ENCODE assay signal across 10 cellular contexts in genomic region chr6:53326372-53327016, GRCh38. TPM values are rescaled to one million over a fixed set of nuclear protein-coding genes. Genes with fewer than 3 reads are reported as not detected.
A peak's percentile ranks its signal among the peaks of the same experiment; 100 is the strongest.
DNase-seq lines count a peak whose midpoint lies in the region; ATAC-seq and TF ChIP-seq lines count a peak whose summit lies in the region.
"Had no signal": no experiment of that assay in that cellular context is flagged by ENCODE, and none has a peak within 500 bp of the region (broad histone marks: within the 10 kb centered on the region; RNA-seq: fewer than 3 reads in every experiment).

No MANE protein-coding gene starts in this region.

- H3K36me3 ChIP-seq in Karpas-422 (ENCODE audit: insufficient read depth, low read length) = no peaks in the 10 kb centered on the region

- H3K9me3 ChIP-seq in Karpas-422 (ENCODE audit: low read length) = no peaks in the 10 kb centered on the region

- no peak overlapping the region for H3K4me2 ChIP-seq in Karpas-422 (ENCODE audit: low read depth, low read length, poor library complexity, severe bottlenecking)

- ATAC-seq in GM19395 (IDR thresholded peaks at IDR 0.05; ENCODE audit: unreplicated experiment) = no peak
- ATAC-seq: activated CD4-positive, CD25-positive, alpha-beta regulatory T cell treated with anti-CD3 and anti-CD28 coated beads, Interleukin-2, amount 50 U/mL, for 24 hours had no signal

- H3K27ac ChIP-seq in Karpas-422 (ENCODE audit: low read length) = no peak overlapping the region

- no peaks in the 10 kb centered on the region for H3K27me3 Mint-ChIP-seq in brain

- H3K36me3 Mint-ChIP-seq in brain = peaks cover 41% of the 10 kb centered on the region

- no peaks in the 10 kb centered on the region for H3K27me3 ChIP-seq in Karpas-422 (ENCODE audit: low read length)

- peak overlapping the region in 3 of 5 experiments; percentile 5 to 47 (median 46) for H3K27ac Mint-ChIP-seq in brain

- H3K79me2 ChIP-seq in Karpas-422 (ENCODE audit: low read length) = peaks cover 90% of the 10 kb centered on the region

- no peak overlapping the region for H3K9ac ChIP-seq in Karpas-422 (ENCODE audit: low read length)

- H3K4me1 ChIP-seq in Karpas-422 (ENCODE audit: low read length) = peaks cover 21% of the 10 kb centered on the region

- DNase-seq in stimulated activated CD4-positive, alpha-beta T cell treated with anti-CD3 and anti-CD28 coated beads, Interleukin-4, amount 100 ng/mL, for 24 hours = peak; percentile 25
- DNase-seq in stimulated activated CD4-positive, alpha-beta T cell treated with anti-CD3 and anti-CD28 coated beads, Interleukin-4, amount 100 ng/mL, for 1 hour = no peak
- peak; percentile 93 for DNase-seq in kidney tubule cell (ENCODE audit: low spot score)
- no peak for DNase-seq in activated gamma-delta T cell (lab: John Stamatoyannopoulos, UW)
- DNase-seq in Karpas-422 = no peak
- DNase-seq in RPMI8226 = no peak

- peaks cover 45% of the 10 kb centered on the region for H3K4me1 Mint-ChIP-seq in brain

- H4K20me1 ChIP-seq in Karpas-422 (ENCODE audit: insufficient read depth, low read depth, low read length) = peaks cover 33% of the 10 kb centered on the region; the same call in 1 of the 2 replicates

- TF ChIP-seq CTCF in brain (conservative IDR thresholded peaks at IDR 0.05) = no peak

- no peaks in the 10 kb centered on the region for H3K9me3 Mint-ChIP-seq in brain
- H3K9me3 Mint-ChIP-seq: neural crest cell had no signal

- no peak overlapping the region for H2AFZ ChIP-seq in Karpas-422 (ENCODE audit: low read length)

- no peak overlapping the region for H3K4me3 Mint-ChIP-seq in brain
- H3K4me3 Mint-ChIP-seq: neural crest cell had no signal

- no peaks in the 10 kb centered on the region for H3K9me2 ChIP-seq in Karpas-422 (replicated peaks; ENCODE audit: insufficient read depth, low read length)

- no peak overlapping the region for H3K4me3 ChIP-seq in Karpas-422 (ENCODE audit: low read length)

RNA-seq across cellular contexts. Expression of gene ELOVL5, which starts 22.3 kb away (rescaled TPM):
- 89.3 TPM for polyA plus RNA-seq in brain (ENCODE audit: insufficient read depth, low read depth, low replicate concordance)
- total RNA-seq in Karpas-422 (2014; rRNA removed; shearing (Covaris generic); ENCODE audit: low replicate concordance) = 37.9 and 82.7 TPM in 2 replicates

Comparison
In these comparisons a context has a peak if more than half of its experiments do, and no peak if none do; other contexts are left out.
1. DNase-seq: peak in stimulated activated CD4-positive, alpha-beta T cell treated with anti-CD3 and anti-CD28 coated beads, Interleukin-4, amount 100 ng/mL, for 24 hours (single experiment) and kidney tubule cell (single experiment); none in stimulated activated CD4-positive, alpha-beta T cell treated with anti-CD3 and anti-CD28 coated beads, Interleukin-4, amount 100 ng/mL, for 1 hour (single experiment), activated gamma-delta T cell (single experiment), Karpas-422 (single experiment) and RPMI8226 (single experiment).